Comparison of ENCODE assay signal across 24 cellular contexts in genomic region chr4:58711039-58711438, GRCh38.
"Had no signal": no experiment of that assay in that cellular context is flagged by ENCODE, and none has a peak within 500 bp of the region (broad histone marks: within the 10 kb centered on the region; RNA-seq: fewer than 3 reads in every experiment).

No MANE protein-coding gene starts in this region.

- H3K4me3 ChIP-seq: stomach, suprapubic skin, testis, thoracic aorta, thyroid gland, tibial artery, tibial nerve, transverse colon, upper lobe of left lung, upper lobe of right lung, uterus, vagina had no signal

- H3K27me3 ChIP-seq: stomach, suprapubic skin, testis, thyroid gland, tibial artery, tibial nerve, transverse colon, upper lobe of left lung, upper lobe of right lung, uterus, vagina had no signal

- H3K36me3 ChIP-seq: stomach, suprapubic skin, thoracic aorta, thyroid gland, tibial artery, tibial nerve, transverse colon, upper lobe of left lung, upper lobe of right lung, uterus, vagina had no signal

- DNase-seq: stimulated activated CD4-positive, alpha-beta T cell treated with anti-CD3 and anti-CD28 coated beads, Interleukin-2, amount 100 ng/mL, for 48 hours; stimulated activated CD4-positive, alpha-beta T cell treated with anti-CD3 and anti-CD28 coated beads, Interleukin-4, amount 100 ng/mL, for 1 hour; stimulated activated CD4-positive, alpha-beta T cell treated with anti-CD3 and anti-CD28 coated beads, Interleukin-4, amount 100 ng/mL, for 24 hours; stimulated activated CD4-positive, alpha-beta T cell treated with anti-CD3 and anti-CD28 coated beads, Interleukin-4, amount 100 ng/mL, for 4 hours; stimulated activated CD8-positive, alpha-beta memory T cell treated with anti-CD3 and anti-CD28 coated beads, Interleukin-4, amount 100 ng/mL, for 48 hours; stimulated activated naive B cell treated with anti-CD40 and anti-IgM and Interleukin-4, amounts not matched to agents 10 μg/mL and 1 μg/mL and 100 μg/mL, for 72 hours; stimulated activated naive CD4-positive, alpha-beta T cell; stimulated activated naive CD4-positive, alpha-beta T cell treated with Interleukin-2 at 50 U/mL for 16 hours; stimulated activated naive CD8-positive, alpha-beta T cell treated with anti-CD3 and anti-CD28 coated beads, Interleukin-15, amount 100 ng/mL, for 72 hours; stimulated activated naive CD8-positive, alpha-beta T cell treated with anti-CD3 and anti-CD28 coated beads, Interleukin-15, Interleukin-2, amounts not matched to agents 100 U/mL and 50 U/mL, for 24 hours; stomach; substantia nigra; testis; thyroid gland; tibial artery; transverse colon; trophoblast cell; upper lobe of left lung; upper lobe of right lung; uterus had no signal

- H3K27ac ChIP-seq: stomach, suprapubic skin, testis, thoracic aorta, thyroid gland, tibial artery, tibial nerve, transverse colon, upper lobe of left lung, upper lobe of right lung, uterus, vagina had no signal

- H3K9me3 ChIP-seq: stomach, testis, thoracic aorta, thyroid gland, transverse colon, uterus, vagina had no signal
